7 cellular contexts compared by ENCODE assay signal in genomic region chr3:130111865-130112650, GRCh38. TPM values are rescaled to one million over a fixed set of nuclear protein-coding genes. Genes with fewer than 3 reads are reported as not detected.
DNase-seq lines count a peak whose midpoint lies in the region; ATAC-seq and TF ChIP-seq lines count a peak whose summit lies in the region.
"Not testable (repeated sequence)": the region's sequence is repeated elsewhere in the genome, so short reads cannot be mapped to it uniquely, and the experiment has no call there.

No MANE protein-coding gene starts in this region.

- H3K27me3 ChIP-seq in iPS-18a (ENCODE audit: control insufficient read depth, insufficient read depth, low read length); gastrocnemius medialis: not testable (repeated sequence)

- H3K4me3 ChIP-seq in WI38 (ENCODE audit: low read depth, low read length) (peak overlapping the region; percentile 47), iPS-18a (ENCODE audit: low read length) (peak overlapping the region; percentile 96), gastrocnemius medialis (peak overlapping the region; percentile 61 to 99 (median 70))

- peak; percentile 77 for DNase-seq in NCI-H226
- peak; percentile 92 for DNase-seq in brain pericyte (ENCODE audit: low read depth, low spot score)
- peak; percentile 98 to 100 for DNase-seq in gastrocnemius medialis

- intact Hi-C loops in gastrocnemius medialis (cut with DNase I; ENCODE audit: low total_unique reads), result not testable (repeated sequence)

- H3K4me1 ChIP-seq in iPS-18a (ENCODE audit: control insufficient read depth, low read depth, low read length), result not testable (repeated sequence)
- peaks cover 4 to 11% of the 10 kb centered on the region in 2 donors for H3K4me1 ChIP-seq in gastrocnemius medialis

- H3K36me3 ChIP-seq in iPS-18a (ENCODE audit: control insufficient read depth, low read depth, low read length); gastrocnemius medialis: not testable (repeated sequence)

- in situ Hi-C loops in gastrocnemius medialis (cut with MboI; ENCODE audit: low sequenced_read_pairs in 4 of 4), result not testable (repeated sequence)

- TF ChIP-seq CTCF in WI38 (IDR thresholded peaks at IDR 0.05; ENCODE audit: low read depth, low read length); gastrocnemius medialis (IDR thresholded peaks at IDR 0.05 in 4 of 5, conservative IDR thresholded peaks at IDR 0.05 in 1 of 5): not testable (repeated sequence)

- H3K9ac ChIP-seq in iPS-18a (ENCODE audit: low read length), result peak overlapping the region; percentile 81

- not testable (repeated sequence) for H3K9me3 ChIP-seq in iPS-18a (ENCODE audit: control insufficient read depth, low read depth, low read length); gastrocnemius medialis

- peak; percentile 70 for ATAC-seq in GM18870 (IDR thresholded peaks at IDR 0.05; ENCODE audit: unreplicated experiment)
- peak; percentile 33 for ATAC-seq in HG03280 (IDR thresholded peaks at IDR 0.05; ENCODE audit: unreplicated experiment)
- ATAC-seq in gastrocnemius medialis, result peak in 1 of 2 donors; percentile 43

- H3K27ac ChIP-seq in iPS-18a (ENCODE audit: low read length) (peak overlapping the region; percentile 53), gastrocnemius medialis (peak overlapping the region; percentile 80 to 93 (median 87))

- peak; percentile 40 to 58 for TF ChIP-seq POLR2A in gastrocnemius medialis (IDR thresholded peaks at IDR 0.05)

RNA-seq across cellular contexts. Expression of gene ALG1L2, which starts 30.4 kb away (rescaled TPM):
- total RNA-seq in gastrocnemius medialis, result not detected
